ENCODE assay signal across 15 cellular contexts in the genomic region with DNA sequence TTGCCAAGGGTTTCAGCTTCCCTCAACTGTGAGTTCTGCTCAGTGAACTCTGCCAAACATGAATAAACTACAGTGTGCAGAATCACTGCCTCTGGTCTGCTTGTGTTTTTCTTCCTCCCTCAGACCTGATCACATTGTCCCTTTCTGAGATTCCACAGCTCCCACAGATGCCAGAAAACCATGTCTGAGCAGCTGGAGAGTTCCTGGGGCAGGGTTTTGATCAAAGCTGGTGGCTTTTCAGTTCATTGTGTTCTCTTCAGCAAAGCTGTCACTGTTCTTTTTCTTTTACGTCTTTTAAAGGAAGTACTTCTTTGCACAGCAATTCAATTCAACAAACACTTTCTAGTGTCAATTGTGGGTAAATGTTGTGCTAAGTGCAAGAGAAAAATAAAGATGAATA.
"Had no signal": no experiment of that assay in that cellular context is flagged by ENCODE, and none has a peak within 500 bp of the region (broad histone marks: within the 10 kb centered on the region; RNA-seq: fewer than 3 reads in every experiment).

No MANE protein-coding gene starts in this region.

- DNase-seq: activated CD4-positive, alpha-beta memory T cell treated with anti-CD3 and anti-CD28 coated beads for 36 hours; activated CD4-positive, alpha-beta T cell treated with anti-CD3 and anti-CD28 coated beads for 36 hours; activated CD8-positive, alpha-beta memory T cell treated with anti-CD3 and anti-CD28 coated beads, Interleukin-2, amount 10 ng/mL, durations not matched to agents 7 days and 5 days; activated naive CD4-positive, alpha-beta T cell treated with anti-CD3 and anti-CD28 coated beads for 36 hours; activated T-cell treated with anti-CD3 and anti-CD28 coated beads, Interleukin-2, amount 50 U/mL, for 1 hour; central memory CD4-positive, alpha-beta T cell; erythroblast; kidney; left ventricle myocardium superior; SHP77 treated with DMSO at 0.1 percent for 48 hours; stimulated activated naive CD8-positive, alpha-beta T cell treated with anti-CD3 and anti-CD28 coated beads, Interleukin-15, Interleukin-2, amounts not matched to agents 100 U/mL and 50 U/mL, for 24 hours; upper lobe of left lung; WERI-Rb-1 had no signal

- H3K4me1 ChIP-seq: parathyroid adenoma, upper lobe of left lung had no signal

- H2AFZ ChIP-seq: parathyroid adenoma had no signal

- H3K9ac ChIP-seq: parathyroid adenoma had no signal

- H3K36me3 ChIP-seq: upper lobe of left lung, WERI-Rb-1 had no signal

- H3K4me3 ChIP-seq: smooth muscle cell, upper lobe of left lung had no signal

- H3K9me3 ChIP-seq: upper lobe of left lung had no signal

- H3K27ac ChIP-seq: parathyroid adenoma, upper lobe of left lung, WERI-Rb-1 had no signal

- H3K4me2 ChIP-seq: smooth muscle cell had no signal

- H3K27me3 ChIP-seq: upper lobe of left lung had no signal

- H3K79me2 ChIP-seq: parathyroid adenoma had no signal
